8 cellular contexts compared by ENCODE assay signal in the genomic region with DNA sequence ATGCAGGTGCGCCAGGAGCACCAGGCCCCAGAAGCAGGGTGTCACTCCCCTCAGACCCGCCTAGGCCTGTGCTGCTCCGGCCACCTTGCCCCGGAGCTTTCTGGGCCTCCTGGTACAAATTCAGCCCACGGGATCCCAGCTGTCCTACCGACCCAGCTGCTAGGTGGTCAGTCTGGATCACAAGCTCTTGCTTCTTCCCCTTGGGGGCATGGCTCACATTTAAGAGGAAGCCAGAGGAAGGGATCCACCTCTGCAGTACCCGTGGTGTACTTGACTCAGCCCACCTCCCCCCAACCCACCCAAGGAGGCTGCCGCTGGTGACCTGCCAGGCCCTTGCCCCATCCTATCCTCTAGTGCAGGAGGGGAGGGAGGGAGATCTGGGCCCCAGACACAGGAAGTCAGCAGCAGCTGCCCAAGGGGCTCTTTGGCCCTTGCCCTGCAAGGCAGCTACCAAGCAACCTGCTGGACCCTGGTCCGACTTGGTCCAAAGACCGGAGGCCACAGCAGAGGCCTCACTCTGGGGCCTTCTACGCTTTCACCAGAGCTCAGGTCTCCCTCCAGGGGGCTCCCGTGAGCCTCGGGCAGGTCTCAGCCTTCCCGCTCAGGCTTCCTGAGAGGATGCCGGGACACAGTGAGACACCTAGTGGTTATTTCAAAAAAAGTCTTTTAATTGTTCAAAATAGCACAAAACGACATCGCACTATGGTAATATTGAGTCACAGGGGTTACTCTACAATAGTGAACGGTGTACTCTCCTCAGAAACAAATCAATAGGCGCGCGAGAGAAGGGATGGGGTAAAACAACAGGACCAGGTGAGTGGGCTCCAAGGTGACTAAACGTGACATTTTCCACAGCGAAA. TPM values are rescaled to one million over a fixed set of nuclear protein-coding genes. Genes with fewer than 3 reads are reported as not detected.
DNase-seq lines count a peak whose midpoint lies in the region; ATAC-seq, FAIRE-seq and TF ChIP-seq lines count a peak whose summit lies in the region.

No MANE protein-coding gene starts in this region.

- DNase-seq in A549 (ENCODE audit: low read depth in 1 of 2, low spot score in 1 of 2) (peak; percentile 72 to 87), NCI-H446 treated with DMSO at 0.1 percent for 48 hours (lab: John Stamatoyannopoulos, UW) (peak; percentile 6), cerebellum (ENCODE audit: low spot score) (peak; percentile 62)
- peak; percentile 72 for DNase-seq in activated CD4-positive, CD25-positive, alpha-beta regulatory T cell treated with anti-CD3 and anti-CD28 coated beads, Interleukin-2, amount 50 U/mL, for 72 hours
- peak in 2 of 3 experiments; percentile 47 to 75 for DNase-seq in stimulated activated CD4-positive, alpha-beta T cell treated with anti-CD3 and anti-CD28 coated beads, TNF-alpha, amount 100 ng/mL, for 24 hours (ENCODE audit: low read depth in 3 of 3)

- no peak overlapping the region for H3K4me2 ChIP-seq in A549

- FAIRE-seq in A549 (lab: Jason Lieb, UNC), result peak; percentile 99

- no peak for TF ChIP-seq EP300 in A549 (IDR thresholded peaks at IDR 0.05)

- H3K4me3 ChIP-seq in A549, result no peak overlapping the region

- peak; percentile 59 to 61 for TF ChIP-seq RAD21 in A549 (conservative IDR thresholded peaks at IDR 0.05 in 1 of 2, IDR thresholded peaks at IDR 0.05 in 1 of 2)

- no peaks in the 10 kb centered on the region for H3K27me3 ChIP-seq in layer of hippocampus (ENCODE audit: control insufficient read depth, insufficient read depth, low read length)

- peak; percentile 92 for TF ChIP-seq CTCF in A549 (IDR thresholded peaks at IDR 0.05)

- POLR2A ChIA-PET in A549 (lab: Yijun Ruan, JAX), result interaction anchor here (1.0 kb wide), 1 partner anchor 19 kb away, joined by 6 read pairs; no protein-coding TSS in a partner anchor

- H3K27ac ChIP-seq in A549 (peak overlapping the region in 1 of 2 experiments; percentile 68; a peak in 2 of 6 replicates), layer of hippocampus (ENCODE audit: low read depth, low read length) (peak overlapping the region; percentile 21)

- H3K4me1 ChIP-seq in A549, result peaks cover 3% of the 10 kb centered on the region; the same call in 1 of the 3 replicates

- TF ChIP-seq POLR2A in A549 (IDR thresholded peaks at IDR 0.05; ENCODE audit: low read length), result no peak

- ATAC-seq in A549, result peak; percentile 83 to 91
- ATAC-seq in GM18517 (IDR thresholded peaks at IDR 0.05; ENCODE audit: unreplicated experiment), result peak; percentile 77
- ATAC-seq in HG03439 (IDR thresholded peaks at IDR 0.05; ENCODE audit: unreplicated experiment), result peak; percentile 55

- H3K9me3 ChIP-seq in A549, result no peaks in the 10 kb centered on the region

- CTCF ChIA-PET in A549 (lab: Yijun Ruan, JAX), result interaction anchor here (0.7 to 17.9 kb wide), 34 partner anchors 9 to 1006 kb away, joined by 3 to 363 read pairs (median 4); a partner anchor contains a TSS

- 29% methylated on average over 14 of the region's 23 CpGs for WGBS in A549 (ENCODE audit: missing lambda C conversion rate)

TF ChIP-seq in A549, 52 proteins besides CTCF, POLR2A, EP300 and RAD21:
- TF ChIP-seq, protein P1, sequence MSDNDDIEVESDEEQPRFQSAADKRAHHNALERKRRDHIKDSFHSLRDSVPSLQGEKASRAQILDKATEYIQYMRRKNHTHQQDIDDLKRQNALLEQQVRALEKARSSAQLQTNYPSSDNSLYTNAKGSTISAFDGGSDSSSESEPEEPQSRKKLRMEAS (IDR thresholded peaks at IDR 0.05), result peak; percentile 53
- no peak for TF ChIP-seq SREBF2 (IDR thresholded peaks at IDR 0.05)
- peak; percentile 73 for TF ChIP-seq SMC3 (IDR thresholded peaks at IDR 0.05)
- TF ChIP-seq, protein P2, sequence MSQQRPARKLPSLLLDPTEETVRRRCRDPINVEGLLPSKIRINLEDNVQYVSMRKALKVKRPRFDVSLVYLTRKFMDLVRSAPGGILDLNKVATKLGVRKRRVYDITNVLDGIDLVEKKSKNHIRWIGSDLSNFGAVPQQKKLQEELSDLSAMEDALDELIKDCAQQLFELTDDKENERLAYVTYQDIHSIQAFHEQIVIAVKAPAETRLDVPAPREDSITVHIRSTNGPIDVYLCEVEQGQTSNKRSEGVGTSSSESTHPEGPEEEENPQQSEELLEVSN (IDR thresholded peaks at IDR 0.05; ENCODE audit: borderline replicate concordance, low read depth), result 0 out of 2 replicates have a peak, but pooled peaks have one; percentile 23
- peak; percentile 66; the same call in 1 of the 2 replicates for TF ChIP-seq POLR2AphosphoS2 (conservative IDR thresholded peaks at IDR 0.05; ENCODE audit: low read length)
- no peak for TF ChIP-seq RFX5 (IDR thresholded peaks at IDR 0.05)
TF ChIP-seq in A549: peak in this region for 4.

RNA-seq across cellular contexts. Expression of a gene that starts 2.7 kb away (rescaled TPM):
- polyA plus RNA-seq in A549 (2011; rRNA removed) (not detected in 2 replicates), A549 (2017; fragmentation: RNase III; extraction: RNeasy Plus Mini Kit Qiagen cat#74134 plus additional on column Dnase treatment) (not detected in 3 replicates)
- 0.05 and 0.07 TPM in 2 replicates for polyA plus RNA-seq in A549 (2012; cell fraction: cytosol; rRNA removed)
- 0.19 and 0.27 TPM in 2 replicates for polyA plus RNA-seq in A549 (2012; cell fraction: nucleus; rRNA removed)
- not detected in 2 replicates for polyA minus RNA-seq in A549 (2011; rRNA and poly(A)+ RNA removed)
- 2.6 TPM for total RNA-seq in cerebellum

RNA-seq across cellular contexts. Expression of a gene that starts 12.3 kb away (rescaled TPM):
- polyA plus RNA-seq in A549 (2011; rRNA removed), result 63.5 and 88.8 TPM in 2 replicates
- 224 and 258 TPM in 2 replicates for polyA plus RNA-seq in A549 (2012; cell fraction: cytosol; rRNA removed)
- 239 and 267 TPM in 2 replicates for polyA plus RNA-seq in A549 (2012; cell fraction: nucleus; rRNA removed)
- 230 to 251 TPM (median 237 TPM) in 3 replicates for polyA plus RNA-seq in A549 (2017; fragmentation: RNase III; extraction: RNeasy Plus Mini Kit Qiagen cat#74134 plus additional on column Dnase treatment)
- polyA minus RNA-seq in A549 (2011; rRNA and poly(A)+ RNA removed), result 77.6 and 92.3 TPM in 2 replicates
- 21.6 TPM for total RNA-seq in cerebellum

RNA-seq across cellular contexts. Expression of a gene that starts 21.1 kb away (rescaled TPM):
- polyA plus RNA-seq in A549 (2011; rRNA removed) (0.78 and 0.95 TPM in 2 replicates), A549 (2017; fragmentation: RNase III; extraction: RNeasy Plus Mini Kit Qiagen cat#74134 plus additional on column Dnase treatment) (0.98 to 2.3 TPM (median 1.1 TPM) in 3 replicates)
- polyA plus RNA-seq in A549 (2012; cell fraction: cytosol; rRNA removed), result 0.70 and 0.82 TPM in 2 replicates
- polyA plus RNA-seq in A549 (2012; cell fraction: nucleus; rRNA removed), result 8.9 and 9.7 TPM in 2 replicates
- polyA minus RNA-seq in A549 (2011; rRNA and poly(A)+ RNA removed), result 2.1 and 2.8 TPM in 2 replicates
- total RNA-seq in cerebellum, result 9.3 TPM

RNA-seq across cellular contexts. Expression of a gene that starts 24.5 kb away (rescaled TPM):
- polyA plus RNA-seq in A549 (2011; rRNA removed), result 4.4 and 11.9 TPM in 2 replicates
- 17.0 and 25.3 TPM in 2 replicates for polyA plus RNA-seq in A549 (2012; cell fraction: cytosol; rRNA removed)
- 71.6 and 78.9 TPM in 2 replicates for polyA plus RNA-seq in A549 (2012; cell fraction: nucleus; rRNA removed)
- polyA plus RNA-seq in A549 (2017; fragmentation: RNase III; extraction: RNeasy Plus Mini Kit Qiagen cat#74134 plus additional on column Dnase treatment), result 31.0 to 33.3 TPM (median 32.9 TPM) in 3 replicates
- 21.9 and 36.5 TPM in 2 replicates for polyA minus RNA-seq in A549 (2011; rRNA and poly(A)+ RNA removed)
- total RNA-seq in cerebellum, result 20.0 TPM

RNA-seq across cellular contexts. Expression of a gene that starts 25.4 kb away (rescaled TPM):
- 10.6 and 13.2 TPM in 2 replicates for polyA plus RNA-seq in A549 (2011; rRNA removed)
- polyA plus RNA-seq in A549 (2012; cell fraction: cytosol; rRNA removed), result 15.4 and 19.6 TPM in 2 replicates
- 25.8 and 40.4 TPM in 2 replicates for polyA plus RNA-seq in A549 (2012; cell fraction: nucleus; rRNA removed)
- polyA plus RNA-seq in A549 (2017; fragmentation: RNase III; extraction: RNeasy Plus Mini Kit Qiagen cat#74134 plus additional on column Dnase treatment), result 7.0 to 8.8 TPM (median 7.8 TPM) in 3 replicates
- polyA minus RNA-seq in A549 (2011; rRNA and poly(A)+ RNA removed), result 9.0 and 9.4 TPM in 2 replicates
- total RNA-seq in cerebellum, result 1.3 TPM

Comparison
In these comparisons a context has a peak if more than half of its experiments do, and no peak if none do; other contexts are left out.
1. DNase-seq: peak in every context shown above with its lines; median percentile 80 in A549; 72 in activated CD4-positive, CD25-positive, alpha-beta regulatory T cell treated with anti-CD3 and anti-CD28 coated beads, Interleukin-2, amount 50 U/mL, for 72 hours; 62 in cerebellum; 61 in stimulated activated CD4-positive, alpha-beta T cell treated with anti-CD3 and anti-CD28 coated beads, TNF-alpha, amount 100 ng/mL, for 24 hours; 6 in NCI-H446 treated with DMSO at 0.1 percent for 48 hours.